Comparison of ENCODE assay signal across 9 cellular contexts in genomic region chr1:154954541-154954940, GRCh38. TPM values are rescaled to one million over a fixed set of nuclear protein-coding genes. Genes with fewer than 3 reads are reported as not detected.
DNase-seq lines count a peak whose midpoint lies in the region; ATAC-seq, FAIRE-seq and TF ChIP-seq lines count a peak whose summit lies in the region.
"Had no signal": no experiment of that assay in that cellular context is flagged by ENCODE, and none has a peak within 500 bp of the region (broad histone marks: within the 10 kb centered on the region; RNA-seq: fewer than 3 reads in every experiment).

No MANE protein-coding gene starts in this region.

- H3K4me2 ChIP-seq in BLaER1: peak overlapping the region; percentile 99

- H3K9me3 ChIP-seq in BLaER1 (no peaks in the 10 kb centered on the region), HUES48 (ENCODE audit: control insufficient read depth, insufficient read depth, low read length) (no peaks in the 10 kb centered on the region), pancreas (no peaks in the 10 kb centered on the region)

- peak overlapping the region; percentile 92 for H3K27ac ChIP-seq in BLaER1
- H3K27ac ChIP-seq in HUES48 (ENCODE audit: low read depth, low read length): peak overlapping the region; percentile 94
- H3K27ac ChIP-seq in pancreas: no peak overlapping the region

- POLR2A ChIA-PET in MCF 10A (lab: Yijun Ruan, JAX): interaction anchor here (0.6 to 39.6 kb wide), 7 partner anchors 11 to 146 kb away, joined by 3 to 1917 read pairs (median 18); partner anchors contain the start of genes ADAM15, CKS1B, FLAD1 and LENEP

- H3K36me3 Mint-ChIP-seq in MCF 10A (ENCODE audit: insufficient read depth, unreplicated experiment) (peaks cover 12% of the 10 kb centered on the region), nephron (ENCODE audit: low read depth) (peaks cover 14% of the 10 kb centered on the region)

- TF ChIP-seq CTCF in MCF 10A (IDR thresholded peaks at IDR 0.05; ENCODE audit: unreplicated experiment) (no peak), nephron (IDR thresholded peaks at IDR 0.05; ENCODE audit: unreplicated experiment in 3 of 3) (no peak), pancreas (IDR thresholded peaks at IDR 0.05) (no peak)

- no peak for FAIRE-seq in pancreas (lab: Jason Lieb, UNC)
- FAIRE-seq: TTC549 had no signal

- intact Hi-C loops in MCF 10A (cut with micrococcal nuclease): no loop called here
- intact Hi-C loops in pancreas (cut with DNase I): no loop called here

- H3K4me3 ChIP-seq in BLaER1 (peak overlapping the region; percentile 75), HUES48 (ENCODE audit: low read depth, low read length) (0 out of 2 replicates have a peak overlapping the region, but pooled peaks have one; percentile 72), pancreas (no peak overlapping the region)

- no peak for ATAC-seq in GM18861 (IDR thresholded peaks at IDR 0.05; ENCODE audit: unreplicated experiment)
- ATAC-seq in HG02798 (IDR thresholded peaks at IDR 0.05; ENCODE audit: poor library complexity, unreplicated experiment): no peak
- no peak for ATAC-seq in pancreas

- H3K4me3 Mint-ChIP-seq in MCF 10A (ENCODE audit: unreplicated experiment) (peak overlapping the region; percentile 88), nephron (peak overlapping the region; percentile 87 to 91 (median 90))

- H3K36me3 ChIP-seq in BLaER1 (peaks cover 48% of the 10 kb centered on the region), HUES48 (ENCODE audit: control insufficient read depth, insufficient read depth, low read length) (peaks cover 22% of the 10 kb centered on the region), pancreas (peaks cover 0 to 3% (median 0%) of the 10 kb centered on the region in 3 donors)

- peaks cover 82% of the 10 kb centered on the region for H3K4me1 ChIP-seq in BLaER1
- peaks cover 22% of the 10 kb centered on the region for H3K4me1 ChIP-seq in HUES48 (ENCODE audit: control insufficient read depth, insufficient read depth, low read length)
- peaks cover 13 to 16% (median 15%) of the 10 kb centered on the region in 3 donors for H3K4me1 ChIP-seq in pancreas

- no peak for DNase-seq in MCF 10A (ENCODE audit: unreplicated experiment)
- no peak for DNase-seq in pancreas
- DNase-seq in GM19240 (ENCODE audit: insufficient read length, low spot score): no peak

- H3K9me3 Mint-ChIP-seq in MCF 10A (ENCODE audit: unreplicated experiment) (no peaks in the 10 kb centered on the region), nephron (no peaks in the 10 kb centered on the region)

- H3K9ac ChIP-seq in BLaER1 (peak overlapping the region; percentile 86), HUES48 (ENCODE audit: low read depth, low read length) (no peak overlapping the region)

- H4K20me1 ChIP-seq in BLaER1: peaks cover 54% of the 10 kb centered on the region

- H3K27me3 Mint-ChIP-seq in MCF 10A (ENCODE audit: insufficient read depth, unreplicated experiment) (no peaks in the 10 kb centered on the region), nephron (ENCODE audit: low read depth) (no peaks in the 10 kb centered on the region)

- H3K27ac Mint-ChIP-seq in MCF 10A (ENCODE audit: low read depth, unreplicated experiment): no peak overlapping the region
- peak overlapping the region; percentile 95 to 98 (median 98) for H3K27ac Mint-ChIP-seq in nephron

- CTCF ChIA-PET in MCF 10A (lab: Yijun Ruan, JAX): interaction anchor here (1.0 to 4.2 kb wide), 14 partner anchors 12 to 285 kb away, joined by 3 to 45 read pairs (median 11); partner anchors contain the start of genes ADAM15, FLAD1, PMVK and SHC1

- WGBS in pancreas, 2 donors: 65 to 73% methylated on average over 3 of the region's 3 CpGs

- no TSS peak for BruUV-seq in MCF 10A (replicated peaks; lab: Mats Ljungman, UMichigan)

- H3K27me3 ChIP-seq in BLaER1 (no peaks in the 10 kb centered on the region), HUES48 (ENCODE audit: control insufficient read depth, insufficient read depth, low read length) (no peaks in the 10 kb centered on the region), pancreas (no peaks in the 10 kb centered on the region)

- H3K4me1 Mint-ChIP-seq in MCF 10A (ENCODE audit: insufficient read depth, unreplicated experiment) (peaks cover 43% of the 10 kb centered on the region), nephron (peaks cover 66% of the 10 kb centered on the region)

RNA-seq across cellular contexts. Expression of gene PBXIP1, which starts 1.4 kb away (rescaled TPM):
- total RNA-seq in MCF 10A (2022) (11.3 TPM in 2 replicates), pancreas (10 to 100 TPM; 15.6 to 53.1 (median 24.9) TPM)
- polyA plus RNA-seq in pancreas: 10 to 100 TPM; 29.5 to 45.4 TPM

RNA-seq across cellular contexts. Expression of gene PYGO2, which starts 7.0 kb away (rescaled TPM):
- total RNA-seq in MCF 10A (2022) (32.1 and 35.9 TPM in 2 replicates), pancreas (10 to 100 TPM in 3 of 6 donors, 1 to 10 TPM in 3; 8.1 to 18.3 (median 9.9) TPM)
- 10 to 100 TPM; 13.3 to 19.5 TPM for polyA plus RNA-seq in pancreas

RNA-seq across cellular contexts. Expression of gene SHC1, which starts 16.0 kb away (rescaled TPM):
- total RNA-seq in MCF 10A (2022): 667 and 885 TPM in 2 replicates
- total RNA-seq in pancreas: 10 to 100 TPM; 32.3 to 53.4 (median 40.7) TPM
- polyA plus RNA-seq in pancreas: 10 to 100 TPM; 37.4 to 47.6 TPM

RNA-seq across cellular contexts. Expression of gene PMVK, which starts 18.0 kb away (rescaled TPM):
- total RNA-seq in MCF 10A (2022): 57.7 and 68.9 TPM in 2 replicates
- 10 to 100 TPM; 12.4 to 23.3 (median 16.8) TPM for total RNA-seq in pancreas
- 10 to 100 TPM; 15.9 to 32.4 TPM for polyA plus RNA-seq in pancreas

RNA-seq across cellular contexts. Expression of gene CKS1B, which starts 19.9 kb away (rescaled TPM):
- 285 and 289 TPM in 2 replicates for total RNA-seq in MCF 10A (2022)
- 10 to 100 TPM in 3 of 6 donors, 1 to 10 TPM in 3; 6.7 to 12.0 (median 10.2) TPM for total RNA-seq in pancreas
- 10 to 100 TPM in 1 of 2 donors, 1 to 10 TPM in 1; 6.7 to 19.5 TPM for polyA plus RNA-seq in pancreas

Comparison
In these comparisons a context has a peak if more than half of its experiments do, and no peak if none do; other contexts are left out.
1. H3K27ac ChIP-seq: peak in BLaER1 (single experiment) and HUES48 (single experiment); none in pancreas (0 of 4).
2. H3K4me3 ChIP-seq: peak in BLaER1 (single experiment) and HUES48 (single experiment); none in pancreas (0 of 4).
3. RNA of gene SHC1, which starts 16.0 kb away (total RNA-seq): 667 to 885 TPM in MCF 10A; 32.3 to 53.4 TPM in pancreas; every median in the first group is over 10 times any median in the second.